In the genomic region with DNA sequence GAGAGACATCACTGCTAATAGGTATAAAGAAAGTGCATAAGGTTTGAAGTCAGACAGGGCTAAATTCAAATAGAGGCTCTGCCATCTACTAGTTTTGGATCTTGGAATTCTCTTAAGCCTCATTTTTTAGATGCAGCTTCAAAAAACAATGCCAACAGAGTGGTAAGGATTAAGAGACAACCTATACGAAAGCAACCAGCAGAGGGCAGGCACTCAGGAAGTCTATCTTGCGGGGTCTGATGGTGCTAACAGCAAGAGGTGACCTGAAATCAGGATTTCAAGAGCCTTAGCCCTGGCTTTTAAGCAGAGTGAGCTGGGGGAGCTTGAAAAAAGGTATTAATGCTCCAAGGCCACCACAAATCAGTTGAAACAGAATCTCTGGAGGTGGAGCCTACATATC, we compare ENCODE assay signal across 8 cellular contexts.
DNase-seq lines count a peak whose midpoint lies in the region; ATAC-seq, FAIRE-seq and TF ChIP-seq lines count a peak whose summit lies in the region.

No MANE protein-coding gene starts in this region.

- no peaks in the 10 kb centered on the region for H3F3A ChIP-seq in MM.1S (ENCODE audit: insufficient read depth, low read length)

- H3K36me3 ChIP-seq in MM.1S (replicated peaks; ENCODE audit: insufficient read depth, low read length) = no peaks in the 10 kb centered on the region

- H3K9me3 ChIP-seq in MM.1S (replicated peaks; ENCODE audit: insufficient read depth, low read length) = no peaks in the 10 kb centered on the region

- no peaks in the 10 kb centered on the region for H3K79me2 ChIP-seq in MM.1S (ENCODE audit: low read length)

- ATAC-seq in GM19395 (IDR thresholded peaks at IDR 0.05; ENCODE audit: unreplicated experiment) (no peak), GM19455 (IDR thresholded peaks at IDR 0.05; ENCODE audit: unreplicated experiment) (no peak)

- no peaks in the 10 kb centered on the region for H3K9me2 ChIP-seq in MM.1S (replicated peaks; ENCODE audit: insufficient read depth, low read length)

- H3K4me2 ChIP-seq in MM.1S (ENCODE audit: low read depth, low read length) = no peak overlapping the region

- no peak overlapping the region for H3K4me3 ChIP-seq in MM.1S (ENCODE audit: low read length)

- DNase-seq in GDM1 (lab: John Stamatoyannopoulos, UW) (peak; percentile 36), MM.1S (peak; percentile 36), T-helper 9 cell (peak; percentile 10), brain pericyte (ENCODE audit: low read depth, low spot score) (peak; percentile 22)
- peak; percentile 9 for DNase-seq in stimulated activated CD4-positive, alpha-beta T cell treated with anti-CD3 and anti-CD28 coated beads, Interleukin-2, amount 100 ng/mL, for 4 hours (ENCODE audit: low read depth)

- H3K27me3 ChIP-seq in MM.1S (replicated peaks; ENCODE audit: insufficient read depth, low read length) = no peaks in the 10 kb centered on the region

- peak; percentile 83 for FAIRE-seq in islet of Langerhans (lab: Jason Lieb, UNC)

- no peak overlapping the region for H2AFZ ChIP-seq in MM.1S (ENCODE audit: low read length)

- peak; percentile 62 for TF ChIP-seq CTCF in MM.1S (IDR thresholded peaks at IDR 0.05; ENCODE audit: low read length)

- H3K4me1 ChIP-seq in MM.1S (ENCODE audit: low read length) = peaks cover 24% of the 10 kb centered on the region

- H4K20me1 ChIP-seq in MM.1S (ENCODE audit: insufficient read depth, low read length) = no peaks in the 10 kb centered on the region

- no peak overlapping the region for H3K9ac ChIP-seq in MM.1S (ENCODE audit: low read length)

- H3K27ac ChIP-seq in MM.1S (ENCODE audit: low read length) = no peak overlapping the region
